Comparison of ENCODE assay signal across 31 cellular contexts in the genomic region with DNA sequence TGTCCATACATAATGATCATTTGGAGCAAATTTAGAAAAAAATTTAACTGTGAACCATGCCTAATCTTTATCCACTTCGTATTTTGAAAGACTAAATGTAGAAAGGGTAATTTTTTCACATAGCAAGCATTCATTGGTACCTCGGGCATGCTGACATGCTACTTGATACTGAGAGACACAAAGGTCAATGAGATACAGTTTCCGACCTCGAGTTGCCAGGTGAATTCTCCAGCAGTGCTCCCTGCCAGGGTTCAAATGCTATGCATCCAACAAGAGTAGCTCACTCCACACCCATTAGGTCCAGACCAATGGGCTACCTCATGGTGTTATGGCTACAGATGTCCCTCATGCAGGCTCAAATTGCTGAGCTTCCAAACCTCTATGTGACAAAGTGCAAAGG.
"Had no signal": no experiment of that assay in that cellular context is flagged by ENCODE, and none has a peak within 500 bp of the region (broad histone marks: within the 10 kb centered on the region; RNA-seq: fewer than 3 reads in every experiment).

No MANE protein-coding gene starts in this region.

- H3K9me3 ChIP-seq: esophagus muscularis mucosa, gastrocnemius medialis had no signal

- H3K36me3 Mint-ChIP-seq: activated naive CD8-positive, alpha-beta T cell had no signal

- H3K4me3 Mint-ChIP-seq: activated B cell treated with CpG ODN at 0.5 μM for 24 hours; activated CD8-positive, alpha-beta T cell treated with anti-CD3 and anti-CD28 coated beads for 36 hours; activated naive CD8-positive, alpha-beta T cell; activated T-cell treated with anti-CD3 and anti-CD28 coated beads, Interleukin-2, amount 50 U/mL, for 4 hours; activated T-helper 17 cell treated with anti-CD3 and anti-CD28 coated beads, Interleukin-2, amount 50 U/mL, for 72 hours; effector memory CD8-positive, alpha-beta T cell; T-helper 17 cell; T-helper 2 cell treated with Interferon-gamma antibody and Interleukin-4, amounts not matched to agents 5 μg/mL and 100 μg/mL, for 36 hours had no signal

- H3K4me3 ChIP-seq: esophagus muscularis mucosa, gastrocnemius medialis had no signal

- H3K36me3 ChIP-seq: brain microvascular endothelial cell, esophagus muscularis mucosa, gastrocnemius medialis, WERI-Rb-1 had no signal

- H3K4me1 Mint-ChIP-seq: activated B cell treated with CpG ODN at 0.5 μM for 24 hours; activated T-helper 17 cell treated with anti-CD3 and anti-CD28 coated beads, Interleukin-2, amount 50 U/mL, for 72 hours; T-helper 17 cell had no signal

- DNase-seq: activated B cell treated with CpG ODN at 0.5 μM for 24 hours; activated CD4-positive, alpha-beta T cell treated with anti-CD3 and anti-CD28 coated beads for 48 hours; activated CD4-positive, alpha-beta T cell treated with anti-CD3 and anti-CD28 coated beads, Interleukin-2, amount 50 U/mL, for 1 hour; activated CD4-positive, alpha-beta T cell treated with anti-CD3 and anti-CD28 coated beads, Interleukin-2, amount 50 U/mL, for 48 hours; activated CD8-positive, alpha-beta memory T cell treated with anti-CD3 and anti-CD28 coated beads for 24 hours; activated CD8-positive, alpha-beta T cell treated with anti-CD3 and anti-CD28 coated beads for 36 hours; activated effector memory CD4-positive, alpha-beta T cell treated with Interleukin-2 at 50 U/mL for 16 hours; activated gamma-delta T cell treated with Interleukin-2 at 50 U/mL for 16 hours; activated naive CD4-positive, alpha-beta T cell treated with anti-CD3 and anti-CD28 coated beads, Interleukin-2, amount 50 U/mL, for 16 hours; activated naive CD4-positive, alpha-beta T cell treated with Interleukin-2 at 50 U/mL for 16 hours; activated T-cell treated with anti-CD3 and anti-CD28 coated beads, Interleukin-2, amount 50 U/mL, for 4 hours; amniotic stem cell; anterior cingulate cortex; brain microvascular endothelial cell; caudate nucleus; cortex of kidney; dermis blood vessel endothelial cell; effector CD4-positive, alpha-beta T cell; effector memory CD8-positive, alpha-beta T cell; erythroblast; foreskin keratinocyte; gastrocnemius medialis; T-helper 1 cell; T-helper 17 cell; T1000; WERI-Rb-1 had no signal

- H3K4me1 ChIP-seq: foreskin keratinocyte had no signal

- ATAC-seq: activated CD4-positive, CD25-positive, alpha-beta regulatory T cell treated with anti-CD3 and anti-CD28 coated beads, Interleukin-2, amount 50 U/mL, for 24 hours; activated CD8-positive, alpha-beta T cell treated with anti-CD3 and anti-CD28 coated beads for 36 hours; activated T-cell treated with anti-CD3 and anti-CD28 coated beads, Interleukin-2, amount 50 U/mL, for 4 hours; activated T-helper 17 cell treated with anti-CD3 and anti-CD28 coated beads, Interleukin-2, amount 50 U/mL, for 72 hours; effector memory CD8-positive, alpha-beta T cell; foreskin keratinocyte; gastrocnemius medialis; T-helper 17 cell had no signal

- H3K27me3 ChIP-seq: brain microvascular endothelial cell, esophagus muscularis mucosa, foreskin keratinocyte, gastrocnemius medialis had no signal

- H3K27ac ChIP-seq: brain microvascular endothelial cell, esophagus muscularis mucosa, foreskin keratinocyte, gastrocnemius medialis, WERI-Rb-1 had no signal

- H3K9me3 Mint-ChIP-seq: activated CD8-positive, alpha-beta T cell treated with anti-CD3 and anti-CD28 coated beads for 36 hours; activated T-cell treated with anti-CD3 and anti-CD28 coated beads, Interleukin-2, amount 50 U/mL, for 4 hours; activated T-helper 17 cell treated with anti-CD3 and anti-CD28 coated beads, Interleukin-2, amount 50 U/mL, for 72 hours; effector memory CD8-positive, alpha-beta T cell; T-helper 2 cell treated with Interferon-gamma antibody and Interleukin-4, amounts not matched to agents 5 μg/mL and 100 μg/mL, for 36 hours had no signal

- H3K27me3 Mint-ChIP-seq: activated CD8-positive, alpha-beta T cell treated with anti-CD3 and anti-CD28 coated beads for 36 hours had no signal

- H3K27ac Mint-ChIP-seq: activated B cell treated with CpG ODN at 0.5 μM for 24 hours; activated CD8-positive, alpha-beta T cell treated with anti-CD3 and anti-CD28 coated beads for 36 hours; activated naive CD8-positive, alpha-beta T cell; activated T-helper 17 cell treated with anti-CD3 and anti-CD28 coated beads, Interleukin-2, amount 50 U/mL, for 72 hours; effector memory CD8-positive, alpha-beta T cell; T-helper 17 cell; T-helper 2 cell treated with Interferon-gamma antibody and Interleukin-4, amounts not matched to agents 5 μg/mL and 100 μg/mL, for 36 hours had no signal
